ENCODE assay signal across 7 cellular contexts in genomic region chr1:16725439-16726245, GRCh38. TPM values are rescaled to one million over a fixed set of nuclear protein-coding genes. Genes with fewer than 3 reads are reported as not detected.
DNase-seq lines count a peak whose midpoint lies in the region; TF ChIP-seq lines count a peak whose summit lies in the region.
"Not testable (repeated sequence)": the region's sequence is repeated elsewhere in the genome, so short reads cannot be mapped to it uniquely, and the experiment has no call there.

No MANE protein-coding gene starts in this region.

- H3K36me3 Mint-ChIP-seq in activated CD4-positive, alpha-beta T cell treated with anti-CD3 and anti-CD28 coated beads, Interleukin-2, amount 10 ng/mL, durations not matched to agents 24 days and 14 days (ENCODE audit: low read depth) = not testable (repeated sequence)

- H3K4me1 ChIP-seq in neuronal stem cell (ENCODE audit: control insufficient read depth in 2 of 2, insufficient read depth in 1 of 2, low read depth in 1 of 2, low read length in 2 of 2) = not testable (repeated sequence)

- H3K27me3 ChIP-seq in neuronal stem cell (ENCODE audit: control insufficient read depth in 3 of 3, insufficient read depth in 3 of 3, low read depth in 1 of 3, low read length in 3 of 3) = peaks cover 0 to 20% (median 2%) of the 10 kb centered on the region in 3 experiments

- H3K4me1 Mint-ChIP-seq in activated CD4-positive, alpha-beta T cell treated with anti-CD3 and anti-CD28 coated beads, Interleukin-2, amount 10 ng/mL, durations not matched to agents 24 days and 14 days = not testable (repeated sequence)

- H3K9me3 ChIP-seq in neuronal stem cell (replicated peaks in 1 of 2; ENCODE audit: control insufficient read depth in 2 of 2, insufficient read depth in 1 of 2, low read depth in 1 of 2, low read length in 2 of 2) = not testable (repeated sequence)

- peak overlapping the region; percentile 32 for H2BK15ac ChIP-seq in neuronal stem cell (ENCODE audit: low read length)

- WGBS in neuronal stem cell (ENCODE audit: extremely low coverage in 2 of 2, insufficient read length in 2 of 2, insufficient replicate concordance in 1 of 2), 2 donors = no CpG with 5 or more reads among the region's 10 CpGs

- not testable (repeated sequence) for H3K9me3 Mint-ChIP-seq in activated CD4-positive, alpha-beta T cell treated with anti-CD3 and anti-CD28 coated beads, Interleukin-2, amount 10 ng/mL, durations not matched to agents 24 days and 14 days

- peaks cover 13% of the 10 kb centered on the region for H3K27me3 Mint-ChIP-seq in activated CD4-positive, alpha-beta T cell treated with anti-CD3 and anti-CD28 coated beads, Interleukin-2, amount 10 ng/mL, durations not matched to agents 24 days and 14 days

- not testable (repeated sequence) for H3K4me2 ChIP-seq in neuronal stem cell (ENCODE audit: insufficient read depth, low read length, poor library complexity, severe bottlenecking)

- DNase-seq in GM13977 (ENCODE audit: low spot score) (peak; percentile 30), NAMALWA (ENCODE audit: low spot score) (peak; percentile 23), ecto neural progenitor cell (ENCODE audit: low spot score) (peak; percentile 35), hepatic stellate cell (ENCODE audit: low spot score) (peak; percentile 7), superior temporal gyrus (ENCODE audit: extremely low spot score) (peak; percentile 22)
- peak; percentile 55 for DNase-seq in activated CD4-positive, alpha-beta T cell treated with anti-CD3 and anti-CD28 coated beads, Interleukin-2, amount 10 ng/mL, durations not matched to agents 24 days and 14 days
- not testable (repeated sequence) for DNase-seq in neuronal stem cell (ENCODE audit: low spot score)

- peak overlapping the region; percentile 54 for H2AK5ac ChIP-seq in neuronal stem cell (ENCODE audit: low read depth, low read length)

- not testable (repeated sequence) for TF ChIP-seq CTCF in GM13977 (IDR thresholded peaks at IDR 0.05; ENCODE audit: extremely low read depth, insufficient read depth, missing control alignments)

- H3K23ac ChIP-seq in neuronal stem cell (ENCODE audit: low read depth, low read length, poor library complexity) = not testable (repeated sequence)

- not testable (repeated sequence) for H3K4me3 ChIP-seq in neuronal stem cell (ENCODE audit: low read length in 2 of 2)

- not testable (repeated sequence) for H3K36me3 ChIP-seq in neuronal stem cell (replicated peaks in 1 of 2; ENCODE audit: control insufficient read depth in 2 of 2, insufficient read depth in 2 of 2, low read length in 2 of 2)

- H3K9ac ChIP-seq in neuronal stem cell (ENCODE audit: low read depth, low read length, poor library complexity) = not testable (repeated sequence)

- H3K79me1 ChIP-seq in neuronal stem cell (ENCODE audit: low read depth, low read length) = not testable (repeated sequence)

- intact Hi-C loops in activated CD4-positive, alpha-beta T cell treated with anti-CD3 and anti-CD28 coated beads, Interleukin-2, amount 10 ng/mL, durations not matched to agents 24 days and 14 days (cut with micrococcal nuclease) = not testable (repeated sequence)

- not testable (repeated sequence) for H3K14ac ChIP-seq in neuronal stem cell (ENCODE audit: low read length)

- H2AFZ ChIP-seq in neuronal stem cell (ENCODE audit: low read length) = not testable (repeated sequence)

- H2BK12ac ChIP-seq in neuronal stem cell (ENCODE audit: low read length) = not testable (repeated sequence)

- H4K91ac ChIP-seq in neuronal stem cell (ENCODE audit: low read depth, low read length, poor library complexity) = not testable (repeated sequence)

- H2BK120ac ChIP-seq in neuronal stem cell (ENCODE audit: low read depth, low read length) = peak overlapping the region; percentile 13

- in situ Hi-C loops in GM13977 (cut with MboI; ENCODE audit: low pct_unique_long_range_greater_than_20kb, low sequenced_read_pairs, unreplicated experiment) = loop anchor here (10.0 kb wide), 1 partner anchor 111 kb away; the partner anchor contains the start of gene NBPF1

- peak overlapping the region; percentile 39 for H3K18ac ChIP-seq in neuronal stem cell (ENCODE audit: low read length)

- peak overlapping the region; percentile 20 for H2BK5ac ChIP-seq in neuronal stem cell (ENCODE audit: low read length)

- H3K4ac ChIP-seq in neuronal stem cell (ENCODE audit: low read length) = not testable (repeated sequence)

- H3K4me3 Mint-ChIP-seq in activated CD4-positive, alpha-beta T cell treated with anti-CD3 and anti-CD28 coated beads, Interleukin-2, amount 10 ng/mL, durations not matched to agents 24 days and 14 days = not testable (repeated sequence)

- not testable (repeated sequence) for H3K27ac Mint-ChIP-seq in activated CD4-positive, alpha-beta T cell treated with anti-CD3 and anti-CD28 coated beads, Interleukin-2, amount 10 ng/mL, durations not matched to agents 24 days and 14 days

- H4K8ac ChIP-seq in neuronal stem cell (ENCODE audit: low read depth, low read length) = not testable (repeated sequence)

- not testable (repeated sequence) for H3K27ac ChIP-seq in neuronal stem cell (replicated peaks; ENCODE audit: low read length)

RNA-seq across cellular contexts. Expression of gene RNU1-4, which starts 14.7 kb away (rescaled TPM):
- 1,962 and 2,189 TPM in 2 replicates for total RNA-seq in activated CD4-positive, alpha-beta T cell treated with anti-CD3 and anti-CD28 coated beads, Interleukin-2, amount 10 ng/mL, durations not matched to agents 24 days and 14 days
- polyA plus RNA-seq in neuronal stem cell (2013, experiment 1 of 2) = 14.3 TPM
- polyA plus RNA-seq in neuronal stem cell (2013, experiment 2 of 2) = 15.9 TPM

RNA-seq across cellular contexts. Expression of gene RNU1-3, which starts 58.9 kb away (rescaled TPM):
- total RNA-seq in activated CD4-positive, alpha-beta T cell treated with anti-CD3 and anti-CD28 coated beads, Interleukin-2, amount 10 ng/mL, durations not matched to agents 24 days and 14 days = 1,962 and 2,189 TPM in 2 replicates
- polyA plus RNA-seq in neuronal stem cell (2013, experiment 1 of 2) = 14.3 TPM
- polyA plus RNA-seq in neuronal stem cell (2013, experiment 2 of 2) = 15.9 TPM
